In genomic region chr16:1792836-1793577, GRCh38 we compare ENCODE assay signal across 20 cellular contexts. TPM values are rescaled to one million over a fixed set of nuclear protein-coding genes. Genes with fewer than 3 reads are reported as not detected.
A peak's percentile ranks its signal among the peaks of the same experiment; 100 is the strongest.
DNase-seq lines count a peak whose midpoint lies in the region; ATAC-seq and TF ChIP-seq lines count a peak whose summit lies in the region.
"Had no signal": no experiment of that assay in that cellular context is flagged by ENCODE, and none has a peak within 500 bp of the region (broad histone marks: within the 10 kb centered on the region; RNA-seq: fewer than 3 reads in every experiment).

No MANE protein-coding gene starts in this region.

- H3K4me1 ChIP-seq in osteoblast (ENCODE audit: insufficient read depth, low read length): no peaks in the 10 kb centered on the region
- H3K4me1 ChIP-seq: SJSA1 had no signal

- H3K9me3 Mint-ChIP-seq in chondrocyte (ENCODE audit: low read depth): peaks cover 7% of the 10 kb centered on the region
- H3K9me3 Mint-ChIP-seq: activated naive CD8-positive, alpha-beta T cell treated with anti-CD3 and anti-CD28 coated beads, Interleukin-2, amount 10 ng/mL, durations not matched to agents 7 days and 5 days; stimulated activated naive CD8-positive, alpha-beta T cell treated with anti-CD3 and anti-CD28 coated beads, Interleukin-15, Interleukin-2, amounts not matched to agents 100 ng/mL and 50 ng/mL, for 24 hours had no signal

- no peak overlapping the region for H2AFZ ChIP-seq in osteoblast (ENCODE audit: low read length)

- no peaks in the 10 kb centered on the region for H3K27me3 Mint-ChIP-seq in chondrocyte (ENCODE audit: low read depth)
- H3K27me3 Mint-ChIP-seq: activated naive CD8-positive, alpha-beta T cell treated with anti-CD3 and anti-CD28 coated beads, Interleukin-2, amount 10 ng/mL, durations not matched to agents 7 days and 5 days; CD4-positive, CD25-positive, alpha-beta regulatory T cell; naive B cell; stimulated activated naive CD8-positive, alpha-beta T cell treated with anti-CD3 and anti-CD28 coated beads, Interleukin-15, Interleukin-2, amounts not matched to agents 100 ng/mL and 50 ng/mL, for 24 hours had no signal

- H3K4me2 ChIP-seq in osteoblast (ENCODE audit: insufficient read depth, low read length): no peak overlapping the region

- ATAC-seq in omental fat pad (ENCODE audit: low FRiP score): no peak

- H3K27me3 ChIP-seq in H7 (ENCODE audit: control insufficient read depth, insufficient read depth, low read length) (no peaks in the 10 kb centered on the region), osteoblast (ENCODE audit: insufficient read depth, low read length) (no peaks in the 10 kb centered on the region)
- H3K27me3 ChIP-seq: SJSA1, tibial artery had no signal

- no peaks in the 10 kb centered on the region for H3K9me3 ChIP-seq in osteoblast (ENCODE audit: low read depth, low read length)

- no peak overlapping the region for H3K4me3 Mint-ChIP-seq in chondrocyte (ENCODE audit: unreplicated experiment)
- H3K4me3 Mint-ChIP-seq: activated naive CD8-positive, alpha-beta T cell treated with anti-CD3 and anti-CD28 coated beads, Interleukin-2, amount 10 ng/mL, durations not matched to agents 7 days and 5 days; CD4-positive, CD25-positive, alpha-beta regulatory T cell; naive B cell; stimulated activated naive CD8-positive, alpha-beta T cell treated with anti-CD3 and anti-CD28 coated beads, Interleukin-15, Interleukin-2, amounts not matched to agents 100 ng/mL and 50 ng/mL, for 24 hours had no signal

- H3K27ac ChIP-seq in osteoblast (ENCODE audit: low read depth, low read length) (no peak overlapping the region), caudate nucleus (ENCODE audit: low read depth, low read length) (no peak overlapping the region)
- H3K27ac ChIP-seq: HL-60, SJSA1, tibial artery had no signal

- H4K20me1 ChIP-seq in osteoblast (ENCODE audit: insufficient read depth, low read length): no peaks in the 10 kb centered on the region

- H3K27ac Mint-ChIP-seq in chondrocyte (ENCODE audit: unreplicated experiment): no peak overlapping the region
- H3K27ac Mint-ChIP-seq: activated naive CD8-positive, alpha-beta T cell treated with anti-CD3 and anti-CD28 coated beads, Interleukin-2, amount 10 ng/mL, durations not matched to agents 7 days and 5 days; CD4-positive, CD25-positive, alpha-beta regulatory T cell; naive B cell; stimulated activated naive CD8-positive, alpha-beta T cell treated with anti-CD3 and anti-CD28 coated beads, Interleukin-15, Interleukin-2, amounts not matched to agents 100 ng/mL and 50 ng/mL, for 24 hours had no signal

- no peak for TF ChIP-seq CTCF in chondrocyte (IDR thresholded peaks at IDR 0.05)
- no peak for TF ChIP-seq CTCF in osteoblast (IDR thresholded peaks at IDR 0.05; ENCODE audit: extremely low read depth, low read depth, low read length)
- TF ChIP-seq CTCF in omental fat pad (IDR thresholded peaks at IDR 0.05): no peak

- H3K36me3 ChIP-seq in H7 (replicated peaks; ENCODE audit: control insufficient read depth, insufficient read depth, low read length) (no peaks in the 10 kb centered on the region; the same call in 1 of the 2 replicates), osteoblast (ENCODE audit: insufficient read depth, low read length) (peaks cover 5% of the 10 kb centered on the region)

- H3K4me3 ChIP-seq in H7 (ENCODE audit: insufficient read depth, low read depth, low read length): no peak overlapping the region
- no peak overlapping the region for H3K4me3 ChIP-seq in osteoblast (ENCODE audit: insufficient read depth, low read length)
- H3K4me3 ChIP-seq: SJSA1, tibial artery had no signal

- in situ Hi-C loops in G401 (cut with HindIII; ENCODE audit: low sequenced_read_pairs): no loop called here

- no peaks in the 10 kb centered on the region for H3K4me1 Mint-ChIP-seq in chondrocyte (ENCODE audit: low read depth)

- DNase-seq in H7 (peak; percentile 58), chondrocyte (ENCODE audit: low spot score) (peak; percentile 93), osteoblast (ENCODE audit: insufficient read length, low spot score, missing footprints) (peak; percentile 73), caudate nucleus (lab: John Stamatoyannopoulos, UW) (no peak), omental fat pad (ENCODE audit: low spot score) (no peak), G401 (ENCODE audit: low spot score) (no peak)
- DNase-seq: activated CD4-positive, alpha-beta T cell treated with anti-CD3 and anti-CD28 coated beads, Interleukin-2, amount 50 U/mL, for 48 hours; CD4-positive, CD25-positive, alpha-beta regulatory T cell; effector CD4-positive, alpha-beta T cell; head of caudate nucleus; naive B cell; NCI-H1694 treated with DMSO at 0.1 percent for 48 hours; NCI-H526 treated with DMSO at 0.1 percent for 48 hours; occipital lobe; retina; tibial artery had no signal

- H3K36me3 Mint-ChIP-seq in chondrocyte (ENCODE audit: low read depth): peaks cover 4% of the 10 kb centered on the region

- H3K79me2 ChIP-seq in osteoblast (ENCODE audit: insufficient read depth, low read length): no peaks in the 10 kb centered on the region

RNA-seq across cellular contexts. Expression of gene IGFALS, which starts 0.5 kb away (rescaled TPM):
- not detected in 2 replicates for total RNA-seq in H7 (2014; rRNA removed; shearing (Covaris generic))
- total RNA-seq in chondrocyte (0.12 to 0.31 TPM in 2 of 3 replicates, not detected in the other), osteoblast (not detected in 2 replicates), omental fat pad (under 1 TPM in 2 of 4 donors, not detected in 2; 0.19 to 0.50 TPM)
- 0.31 TPM in 1 of 2 replicates, not detected in the other for total RNA-seq in G401 (2014; rRNA removed; shearing (Covaris generic))
- total RNA-seq: occipital lobe, SJSA1 had no signal

RNA-seq across cellular contexts. Expression of gene NUBP2, which starts 10.2 kb away (rescaled TPM):
- total RNA-seq in H7 (2014; rRNA removed; shearing (Covaris generic)): 138 and 152 TPM in 2 replicates
- 36.5 to 46.0 TPM (median 40.7 TPM) in 3 replicates for total RNA-seq in chondrocyte
- 45.4 and 56.1 TPM in 2 replicates for total RNA-seq in osteoblast
- total RNA-seq in omental fat pad: 10 to 100 TPM; 49.2 to 85.9 (median 60.2) TPM
- total RNA-seq in G401 (2014; rRNA removed; shearing (Covaris generic)): 128 and 160 TPM in 2 replicates

RNA-seq across cellular contexts. Expression of gene SPSB3, which starts 10.6 kb away (rescaled TPM):
- 43.3 and 60.4 TPM in 2 replicates for total RNA-seq in H7 (2014; rRNA removed; shearing (Covaris generic))
- total RNA-seq in chondrocyte: 30.8 to 32.1 TPM (median 31.5 TPM) in 3 replicates
- total RNA-seq in osteoblast: 33.6 and 42.3 TPM in 2 replicates
- total RNA-seq in omental fat pad: 10 to 100 TPM; 39.5 to 88.1 (median 50.7) TPM
- total RNA-seq in G401 (2014; rRNA removed; shearing (Covaris generic)): 14.0 and 27.3 TPM in 2 replicates

RNA-seq across cellular contexts. Expression of gene MRPS34, which starts 20.1 kb away (rescaled TPM):
- 304 and 324 TPM in 2 replicates for total RNA-seq in H7 (2014; rRNA removed; shearing (Covaris generic))
- 54.5 to 78.7 TPM (median 60.4 TPM) in 3 replicates for total RNA-seq in chondrocyte
- 40.5 and 47.1 TPM in 2 replicates for total RNA-seq in osteoblast
- total RNA-seq in omental fat pad: 10 to 100 TPM; 56.8 to 84.2 (median 78.6) TPM
- 276 and 281 TPM in 2 replicates for total RNA-seq in G401 (2014; rRNA removed; shearing (Covaris generic))

RNA-seq across cellular contexts. Expression of gene EME2, which starts 20.4 kb away (rescaled TPM):
- total RNA-seq in H7 (2014; rRNA removed; shearing (Covaris generic)): 12.7 and 15.3 TPM in 2 replicates
- 16.9 to 28.4 TPM (median 19.7 TPM) in 3 replicates for total RNA-seq in chondrocyte
- total RNA-seq in osteoblast: 10.0 and 16.3 TPM in 2 replicates
- 10 to 100 TPM in 1 of 4 donors, 1 to 10 TPM in 3; 5.9 to 16.2 (median 7.1) TPM for total RNA-seq in omental fat pad
- 10.4 and 10.6 TPM in 2 replicates for total RNA-seq in G401 (2014; rRNA removed; shearing (Covaris generic))

Comparison
In these comparisons a context has a peak if more than half of its experiments do, and no peak if none do; other contexts are left out.
1. DNase-seq: peak in H7 (single experiment), chondrocyte (single experiment) and osteoblast (single experiment); none in caudate nucleus (0 of 61), omental fat pad (single experiment) and G401 (single experiment).